Comparison of ENCODE assay signal across 10 cellular contexts in genomic region chr10:77974396-77975074, GRCh38. TPM values are rescaled to one million over a fixed set of nuclear protein-coding genes. Genes with fewer than 3 reads are reported as not detected.
DNase-seq lines count a peak whose midpoint lies in the region; ATAC-seq and TF ChIP-seq lines count a peak whose summit lies in the region.
"Had no signal": no experiment of that assay in that cellular context is flagged by ENCODE, and none has a peak within 500 bp of the region (broad histone marks: within the 10 kb centered on the region; RNA-seq: fewer than 3 reads in every experiment).

No MANE protein-coding gene starts in this region.

- H3K4me1 ChIP-seq in lung (ENCODE audit: control insufficient read depth in 2 of 2, insufficient read depth in 2 of 2, low read length in 2 of 2): peaks cover 0 to 6% of the 10 kb centered on the region in 2 donors

- H3K27ac ChIP-seq in lung (ENCODE audit: low read depth in 1 of 2, low read length in 1 of 2): no peak overlapping the region

- peak; percentile 11 for ATAC-seq in lung (ENCODE audit: insufficient read depth, low FRiP score)
- ATAC-seq in GM21515 (IDR thresholded peaks at IDR 0.05; ENCODE audit: unreplicated experiment): no peak
- no peak for ATAC-seq in GM19023 (IDR thresholded peaks at IDR 0.05; ENCODE audit: unreplicated experiment)

- DNase-seq in AG20443 (ENCODE audit: low spot score) (peak; percentile 41), HuH-7 (ENCODE audit: low spot score) (peak; percentile 40), cerebellar cortex (ENCODE audit: low spot score) (peak; percentile 68), lung (ENCODE audit: low spot score) (no peak), DMS153 (lab: John Stamatoyannopoulos, UW) (no peak), putamen (ENCODE audit: low spot score) (no peak)
- DNase-seq: Right ventricle myocardium superior; stimulated activated naive B cell treated with anti-CD40 and anti-IgM and Interleukin-4, amounts not matched to agents 10 μg/mL and 1 μg/mL and 100 μg/mL, for 72 hours had no signal

- H3K36me3 ChIP-seq in lung (ENCODE audit: control insufficient read depth in 2 of 2, insufficient read depth in 2 of 2, low read length in 2 of 2): peaks cover 6 to 22% of the 10 kb centered on the region in 2 donors

- no peaks in the 10 kb centered on the region for H3K27me3 ChIP-seq in lung (ENCODE audit: control insufficient read depth, insufficient read depth)

- H3K4me3 ChIP-seq in lung: no peak overlapping the region

- no peak for TF ChIP-seq CTCF in lung (IDR thresholded peaks at IDR 0.05; ENCODE audit: control extremely low read depth, extremely low read depth)

- WGBS in lung, 2 donors: 82 to 84% methylated on average over 8 of the region's 8 CpGs

- H3K9me3 ChIP-seq in lung (ENCODE audit: control insufficient read depth in 2 of 2, insufficient read depth in 1 of 2, low read length in 1 of 2): peaks cover 0 to 3% of the 10 kb centered on the region in 2 donors

RNA-seq across cellular contexts. Expression of gene DLG5, which starts 48.0 kb away (rescaled TPM):
- total RNA-seq in lung: 10 to 100 TPM; 22.4 to 33.2 TPM
- 1 to 10 TPM; 6.6 to 9.1 TPM for polyA plus RNA-seq in lung

RNA-seq across cellular contexts. Expression of gene POLR3A, which starts 54.8 kb away (rescaled TPM):
- 10 to 100 TPM; 11.9 to 15.0 TPM for total RNA-seq in lung
- polyA plus RNA-seq in lung: 1 to 10 TPM; 3.9 to 5.5 TPM

RNA-seq across cellular contexts. Expression of gene RPS24, which starts 59.1 kb away (rescaled TPM):
- total RNA-seq in lung: 1,000 to 10,000 TPM; 1,037 to 2,229 TPM
- 1,000 to 10,000 TPM; 3,417 to 8,225 TPM for polyA plus RNA-seq in lung

Comparison
In these comparisons a context has a peak if more than half of its experiments do, and no peak if none do; other contexts are left out.
1. DNase-seq: peak in AG20443 (single experiment), HuH-7 (single experiment) and cerebellar cortex (single experiment); none in lung (single experiment), DMS153 (single experiment) and putamen (single experiment).